In the genomic region with DNA sequence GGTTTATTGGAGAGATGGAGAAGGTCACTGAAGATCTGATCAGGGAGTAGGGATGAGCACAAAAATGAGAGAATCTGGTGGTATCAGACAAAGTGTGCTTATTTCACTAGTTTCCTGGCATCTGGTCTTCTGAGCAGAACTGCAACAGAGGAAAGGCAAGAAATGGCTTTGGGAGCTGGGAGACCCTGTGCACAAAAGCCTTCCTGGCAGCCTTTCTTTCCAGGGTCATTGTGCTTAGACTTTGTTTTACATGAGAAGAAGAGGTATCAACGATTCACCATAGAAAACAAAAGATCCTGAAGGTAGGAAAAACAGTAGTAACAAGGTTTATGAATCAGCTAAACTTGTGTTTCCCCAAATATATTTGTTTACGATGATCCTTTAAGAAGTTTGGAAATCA, we compare ENCODE assay signal across 16 cellular contexts.
DNase-seq lines count a peak whose midpoint lies in the region; ATAC-seq and TF ChIP-seq lines count a peak whose summit lies in the region.
"Had no signal": no experiment of that assay in that cellular context is flagged by ENCODE, and none has a peak within 500 bp of the region (broad histone marks: within the 10 kb centered on the region; RNA-seq: fewer than 3 reads in every experiment).

No MANE protein-coding gene starts in this region.

- H3K56ac ChIP-seq in H9 (ENCODE audit: insufficient read length, low read depth, low read length) = no peak overlapping the region

- no peak overlapping the region for H4K91ac ChIP-seq in H9 (ENCODE audit: insufficient read length, low read depth, low read length)

- no peak overlapping the region for H3K9ac ChIP-seq in H9 (ENCODE audit: extremely low read depth, insufficient read length, low read length)
- no peak overlapping the region for H3K9ac ChIP-seq in NT2/D1 (ENCODE audit: insufficient read length, low read depth)
- H3K9ac ChIP-seq in iPS-20b (ENCODE audit: low read depth, low read length) = peak overlapping the region; percentile 5; the same call in 1 of the 2 replicates
- H3K9ac ChIP-seq: KMS-11 had no signal

- H3K9me3 ChIP-seq in H9 (ENCODE audit: control insufficient read depth, low read depth, low read length) (no peaks in the 10 kb centered on the region), NT2/D1 (ENCODE audit: insufficient read depth, low read length) (no peaks in the 10 kb centered on the region), iPS-20b (ENCODE audit: insufficient read depth, low read depth, low read length) (no peaks in the 10 kb centered on the region)
- H3K9me3 ChIP-seq: HAP-1 had no signal

- TF ChIP-seq CTCF in H9 (conservative IDR thresholded peaks at IDR 0.05) = no peak
- no peak for TF ChIP-seq CTCF in HFFc6 (IDR thresholded peaks at IDR 0.05)

- H4K20me1 ChIP-seq in H9 (ENCODE audit: control insufficient read depth, insufficient read depth, insufficient read length) = no peaks in the 10 kb centered on the region

- H3K27me3 ChIP-seq in H9 (ENCODE audit: insufficient read depth, low read length) = no peaks in the 10 kb centered on the region
- H3K27me3 ChIP-seq in NT2/D1 (ENCODE audit: insufficient read depth, insufficient read length) = no peaks in the 10 kb centered on the region
- no peaks in the 10 kb centered on the region for H3K27me3 ChIP-seq in iPS-20b (ENCODE audit: insufficient read depth, low read length)

- no peak overlapping the region for H3K4me3 ChIP-seq in NT2/D1 (ENCODE audit: insufficient read length, low read depth)
- no peak overlapping the region for H3K4me3 ChIP-seq in iPS-20b (ENCODE audit: low read length)
- H3K4me3 ChIP-seq: HAP-1 had no signal

- H3K79me1 ChIP-seq in H9 (ENCODE audit: insufficient read depth, low read depth, low read length, poor library complexity, severe bottlenecking) = no peaks in the 10 kb centered on the region

- H4K8ac ChIP-seq in H9 (replicated peaks; ENCODE audit: insufficient read length, low read depth, low read length) = no peak overlapping the region

- H3K4ac ChIP-seq in H9 (ENCODE audit: low read depth, low read length) = no peak overlapping the region

- H3K4me2 ChIP-seq in H9 (ENCODE audit: insufficient read depth, insufficient read length, low read length) = no peak overlapping the region
- H3K4me2 ChIP-seq: KMS-11 had no signal

- H2BK15ac ChIP-seq in H9 (ENCODE audit: low read depth, low read length) = no peak overlapping the region

- no peaks in the 10 kb centered on the region; a peak in 1 of 5 replicates for H3K9me3 Mint-ChIP-seq in H9
- H3K9me3 Mint-ChIP-seq in HFFc6 = peaks cover 31% of the 10 kb centered on the region

- no peak overlapping the region for H2AFZ ChIP-seq in H9 (ENCODE audit: low read length)

- no peak overlapping the region for H4K5ac ChIP-seq in H9 (ENCODE audit: insufficient read length, low read depth, low read length)

- peak overlapping the region; percentile 27 to 93 (median 66) for H3K27ac Mint-ChIP-seq in H9
- H3K27ac Mint-ChIP-seq in HFFc6 = no peak overlapping the region
- H3K27ac Mint-ChIP-seq: B cell; CD4-positive, alpha-beta T cell had no signal

- H3K23me2 ChIP-seq in H9 (ENCODE audit: insufficient read length, low read depth, low read length, poor library complexity, severe bottlenecking) = no peaks in the 10 kb centered on the region

- H3K27me3 Mint-ChIP-seq in H9 (ENCODE audit: low read depth) (no peaks in the 10 kb centered on the region; the same call in 1 of the 2 replicates), HFFc6 (ENCODE audit: insufficient read depth) (no peaks in the 10 kb centered on the region)
- H3K27me3 Mint-ChIP-seq: B cell; CD4-positive, alpha-beta T cell had no signal

- H3K18ac ChIP-seq in H9 (ENCODE audit: insufficient read length, low read depth, low read length) = no peak overlapping the region

- H2BK20ac ChIP-seq in H9 (ENCODE audit: low read depth, low read length, poor library complexity, severe bottlenecking) = no peak overlapping the region

- H3K79me2 ChIP-seq in H9 (ENCODE audit: insufficient read depth, low read length) = no peaks in the 10 kb centered on the region

- H2BK5ac ChIP-seq in H9 (ENCODE audit: insufficient read length, low read length) = no peak overlapping the region

- H2BK12ac ChIP-seq in H9 (ENCODE audit: insufficient read length, low read depth, low read length) = no peak overlapping the region

- H3K4me3 Mint-ChIP-seq in H9 (peak overlapping the region in 1 of 2 experiments; percentile 21; a peak in 2 of 5 replicates), HFFc6 (no peak overlapping the region)
- H3K4me3 Mint-ChIP-seq: B cell; CD4-positive, alpha-beta T cell had no signal

- H3K36me3 Mint-ChIP-seq in H9 (ENCODE audit: insufficient read depth in 1 of 3, low read depth in 3 of 3) = no peaks in the 10 kb centered on the region; a peak in 1 of 7 replicates
- H3K36me3 Mint-ChIP-seq in HFFc6 (ENCODE audit: low read depth) = peaks cover 4% of the 10 kb centered on the region; the same call in 1 of the 2 replicates

- H3K4me1 ChIP-seq in H9 (ENCODE audit: insufficient read depth, low read length) (peaks cover 2% of the 10 kb centered on the region; the same call in 1 of the 2 replicates), NT2/D1 (ENCODE audit: insufficient read depth, insufficient read length) (peaks cover 3% of the 10 kb centered on the region), iPS-20b (ENCODE audit: insufficient read depth, low read length) (peaks cover 18% of the 10 kb centered on the region)
- H3K4me1 ChIP-seq: HAP-1 had no signal

- peak overlapping the region; percentile 16 for H3K27ac ChIP-seq in H9 (ENCODE audit: insufficient read length, low read depth, low read length)
- peak overlapping the region; percentile 29 for H3K27ac ChIP-seq in iPS-20b (ENCODE audit: low read length)
- H3K27ac ChIP-seq: HL-60, KMS-11 had no signal

- H3K14ac ChIP-seq in H9 (ENCODE audit: insufficient read depth, low read length) = no peak overlapping the region

- WGBS in H9 (ENCODE audit: extremely low coverage, insufficient read length, low lambda C conversion rate) = no CpG with 5 or more reads among the region's 2 CpGs

- H3T11ph ChIP-seq in H9 (ENCODE audit: low read length) = no peak overlapping the region

- H3K36me3 ChIP-seq in NT2/D1 (ENCODE audit: insufficient read depth, insufficient read length, low read length) = no peaks in the 10 kb centered on the region
- H3K36me3 ChIP-seq in iPS-20b (ENCODE audit: insufficient read depth, low read depth, low read length) = no peaks in the 10 kb centered on the region
- H3K36me3 ChIP-seq: HAP-1 had no signal

- H2AK5ac ChIP-seq in H9 (ENCODE audit: insufficient read length, low read length) = no peak overlapping the region

- H3K23ac ChIP-seq in H9 (ENCODE audit: insufficient read length, low read depth, low read length) = no peak overlapping the region

- H2BK120ac ChIP-seq in H9 (ENCODE audit: low read depth, low read length, poor library complexity, severe bottlenecking) = no peak overlapping the region

- DNase-seq in H9 (peak; percentile 31), NT2/D1 (ENCODE audit: low read depth, low spot score) (peak; percentile 59), HFFc6 (no peak), DMS153 (lab: John Stamatoyannopoulos, UW) (no peak)
- DNase-seq: C1 segment of cervical spinal cord; Calu3; CD4-positive, alpha-beta T cell; DMS 273 treated with DMSO at 0.1 percent for 48 hours; DMS79 had no signal

- ATAC-seq in GM19324 (IDR thresholded peaks at IDR 0.05; ENCODE audit: low FRiP score, unreplicated experiment) (no peak), GM21423 (IDR thresholded peaks at IDR 0.05; ENCODE audit: unreplicated experiment) (no peak)

- H3K4me1 Mint-ChIP-seq in H9 (peaks cover 29 to 34% of the 10 kb centered on the region in 2 experiments), HFFc6 (ENCODE audit: low read depth) (no peaks in the 10 kb centered on the region)
- H3K4me1 Mint-ChIP-seq: B cell had no signal

Comparison
In these comparisons a context has a peak if more than half of its experiments do, and no peak if none do; other contexts are left out.
1. DNase-seq: peak in H9 (single experiment) and NT2/D1 (single experiment); none in HFFc6 (single experiment) and DMS153 (single experiment).